Comparison of ENCODE assay signal across 25 cellular contexts in the genomic region with DNA sequence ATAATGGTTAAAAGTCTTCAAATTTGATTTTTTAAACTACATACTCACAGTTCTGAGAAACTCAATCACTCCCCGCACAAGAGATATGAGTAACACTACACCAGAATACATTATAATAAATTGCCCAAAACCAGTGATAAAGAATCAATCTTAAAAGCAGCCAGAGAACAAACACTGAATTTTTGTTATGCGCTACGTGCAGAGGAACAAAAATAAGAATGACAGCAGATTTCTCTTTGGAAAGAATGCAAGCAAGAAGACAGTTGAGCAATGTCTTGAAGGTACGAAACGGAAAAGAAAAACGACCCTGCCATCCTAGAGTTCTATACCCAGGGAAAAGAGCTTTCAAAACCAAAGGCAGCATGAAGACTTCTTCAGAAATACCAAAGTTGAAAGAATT.
"Had no signal": no experiment of that assay in that cellular context is flagged by ENCODE, and none has a peak within 500 bp of the region (broad histone marks: within the 10 kb centered on the region; RNA-seq: fewer than 3 reads in every experiment).

No MANE protein-coding gene starts in this region.

- H3K9me3 ChIP-seq: neutrophil, pancreas, psoas muscle, suprapubic skin, testis, tibial artery, transverse colon, upper lobe of right lung, uterus had no signal

- H3K27me3 ChIP-seq: neutrophil, pancreas, spleen, suprapubic skin, testis, tibial artery, transverse colon, upper lobe of right lung, uterus had no signal

- H3K27ac ChIP-seq: neutrophil, pancreas, psoas muscle, skin epidermis, spleen, suprapubic skin, testis, transverse colon, upper lobe of right lung, uterus had no signal

- H3K36me3 ChIP-seq: neutrophil, pancreas, spleen, suprapubic skin, tibial artery, transverse colon, upper lobe of right lung, uterus had no signal

- H3K4me3 ChIP-seq: pancreas, psoas muscle, skin epidermis, smooth muscle cell, spleen, suprapubic skin, testis, transverse colon, upper lobe of right lung, uterus had no signal

- H3K4me1 ChIP-seq: psoas muscle had no signal

- DNase-seq: naive thymus-derived CD8-positive, alpha-beta T cell; nephron progenitor cell; nucleus accumbens; pancreas; psoas muscle; right cardiac atrium; spleen; stimulated activated CD4-positive, alpha-beta T cell treated with anti-CD3 and anti-CD28 coated beads, Interleukin-12 subunit alpha, Interleukin-12 subunit beta, amount 100 ng/mL, for 4 hours; stimulated activated CD4-positive, alpha-beta T cell treated with anti-CD3 and anti-CD28 coated beads, Interleukin-1b, Interleukin-23, amount 100 ng/mL, for 48 hours; stimulated activated CD4-positive, alpha-beta T cell treated with anti-CD3 and anti-CD28 coated beads, Interleukin-4, amount 100 ng/mL, for 1 hour; stimulated activated CD4-positive, alpha-beta T cell treated with anti-CD3 and anti-CD28 coated beads, Interleukin-4, amount 100 ng/mL, for 4 hours; stimulated activated CD8-positive, alpha-beta memory T cell treated with anti-CD3 and anti-CD28 coated beads, Interleukin-4, amount 100 ng/mL, for 48 hours; stimulated activated naive CD4-positive, alpha-beta T cell; stimulated activated naive CD8-positive, alpha-beta T cell treated with anti-CD3 and anti-CD28 coated beads, Interleukin-15, amount 100 ng/mL, for 72 hours; stimulated activated naive CD8-positive, alpha-beta T cell treated with anti-CD3 and anti-CD28 coated beads, Interleukin-15, Interleukin-2, amounts not matched to agents 100 U/mL and 50 U/mL, for 24 hours; substantia nigra; testis; tibial artery; transverse colon; upper lobe of right lung; uterus had no signal
